In the genomic region with DNA sequence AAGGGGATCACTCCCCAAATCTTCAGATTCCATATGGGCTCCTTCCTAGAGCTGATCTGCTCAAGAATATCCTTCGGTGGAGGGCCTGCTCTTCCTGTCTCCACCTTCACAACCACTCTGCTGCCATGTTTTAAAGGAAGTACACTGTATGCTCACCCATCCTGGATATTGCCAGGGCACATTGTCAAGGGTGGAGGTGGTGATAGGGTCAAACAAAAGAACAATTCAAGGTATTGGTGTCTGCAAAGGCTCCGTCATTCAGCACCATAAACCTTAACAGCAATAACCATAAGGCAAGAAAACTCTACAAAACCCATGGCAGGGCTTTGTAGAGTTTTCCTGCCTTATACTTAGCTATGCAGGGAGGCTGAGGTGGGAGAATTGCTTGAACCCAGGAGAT, we compare ENCODE assay signal across 22 cellular contexts. TPM values are rescaled to one million over a fixed set of nuclear protein-coding genes. Genes with fewer than 3 reads are reported as not detected.
DNase-seq lines count a peak whose midpoint lies in the region; ATAC-seq and TF ChIP-seq lines count a peak whose summit lies in the region.
"Had no signal": no experiment of that assay in that cellular context is flagged by ENCODE, and none has a peak within 500 bp of the region (broad histone marks: within the 10 kb centered on the region; RNA-seq: fewer than 3 reads in every experiment).

No MANE protein-coding gene starts in this region.

- WGBS in trophoblast cell (ENCODE audit: extremely low coverage, insufficient coverage, insufficient read length): no CpG with 5 or more reads among the region's 2 CpGs

- H3K9me3 Mint-ChIP-seq in effector memory CD8-positive, alpha-beta T cell: no peaks in the 10 kb centered on the region
- H3K9me3 Mint-ChIP-seq: CD14-positive monocyte; CD4-positive, alpha-beta T cell; CD8-positive, alpha-beta memory T cell had no signal

- no peak overlapping the region for H2AFZ ChIP-seq in trophoblast cell (ENCODE audit: insufficient read depth, low read length, poor library complexity)

- H3K14ac ChIP-seq in trophoblast cell (ENCODE audit: low read length): no peak overlapping the region

- H3K4me1 Mint-ChIP-seq in effector memory CD8-positive, alpha-beta T cell (ENCODE audit: low read depth in 2 of 2): no peaks in the 10 kb centered on the region
- H3K4me1 Mint-ChIP-seq: B cell had no signal

- H4K8ac ChIP-seq in trophoblast cell (ENCODE audit: low read depth, low read length): no peak overlapping the region

- peak overlapping the region; percentile 4 to 25 for H3K27ac Mint-ChIP-seq in effector memory CD8-positive, alpha-beta T cell
- H3K27ac Mint-ChIP-seq: B cell; CD4-positive, alpha-beta T cell had no signal

- ATAC-seq in effector memory CD8-positive, alpha-beta T cell (replicated peaks): no peak
- ATAC-seq in mucosa of descending colon (peak; percentile 68), GM18517 (IDR thresholded peaks at IDR 0.05; ENCODE audit: unreplicated experiment) (no peak), HG03442 (IDR thresholded peaks at IDR 0.05; ENCODE audit: unreplicated experiment) (no peak)

- H4K91ac ChIP-seq in trophoblast cell (ENCODE audit: low read depth, low read length): no peak overlapping the region

- H3K79me2 ChIP-seq in trophoblast cell (ENCODE audit: control insufficient read depth, insufficient read depth, low read length, poor library complexity): no peaks in the 10 kb centered on the region

- DNase-seq in effector memory CD8-positive, alpha-beta T cell: no peak
- DNase-seq in mucosa of descending colon (peak in 1 of 3 donors; percentile 55), trophoblast cell (no peak), NCI-H82 treated with DMSO at 0.1 percent for 48 hours (lab: John Stamatoyannopoulos, UW; ENCODE audit: unreplicated experiment) (no peak), activated T-cell treated with anti-CD3 and anti-CD28 coated beads for 4 hours (no peak)
- DNase-seq: CD4-positive, alpha-beta T cell; CD8-positive, alpha-beta memory T cell; DMS 273 treated with DMSO at 0.1 percent for 48 hours; DMS79; EL; GDM1; GOT3; H7; HCEC 1CT had no signal

- H2BK120ac ChIP-seq in trophoblast cell (ENCODE audit: insufficient read depth, low read length, poor library complexity): peak overlapping the region; percentile 9

- no peak overlapping the region for H2BK5ac ChIP-seq in trophoblast cell (ENCODE audit: low read depth, low read length, poor library complexity)

- H3K4me3 ChIP-seq in mucosa of descending colon (no peak overlapping the region), trophoblast cell (ENCODE audit: low read depth, low read length) (no peak overlapping the region)
- H3K4me3 ChIP-seq: BLaER1 had no signal

- H3K4me2 ChIP-seq in trophoblast cell (ENCODE audit: low read length): no peak overlapping the region
- H3K4me2 ChIP-seq: BLaER1 had no signal

- H3K18ac ChIP-seq in trophoblast cell (ENCODE audit: low read length): no peak overlapping the region

- peaks cover 27% of the 10 kb centered on the region for H3K4me1 ChIP-seq in mucosa of descending colon (ENCODE audit: low read depth)
- peaks cover 0 to 4% of the 10 kb centered on the region in 2 experiments for H3K4me1 ChIP-seq in trophoblast cell (ENCODE audit: control insufficient read depth in 1 of 2, insufficient read depth in 2 of 2, low read length in 2 of 2)

- H3K9me3 ChIP-seq in mucosa of descending colon: no peaks in the 10 kb centered on the region
- H3K9me3 ChIP-seq in trophoblast cell (ENCODE audit: insufficient read depth, low read depth, low read length): peaks cover 3% of the 10 kb centered on the region
- H3K9me3 ChIP-seq: BLaER1 had no signal

- H3K36me3 ChIP-seq in mucosa of descending colon (ENCODE audit: low read depth) (no peaks in the 10 kb centered on the region), trophoblast cell (ENCODE audit: control insufficient read depth in 1 of 2, insufficient read depth in 2 of 2, low read length in 2 of 2) (peaks cover 1 to 6% of the 10 kb centered on the region in 2 experiments)

- no peaks in the 10 kb centered on the region for H3K79me1 ChIP-seq in trophoblast cell (ENCODE audit: low read length)

- H4K12ac ChIP-seq in trophoblast cell (ENCODE audit: low read depth, low read length): no peak overlapping the region

- H3K4ac ChIP-seq in trophoblast cell (ENCODE audit: low read depth, low read length): no peak overlapping the region

- H3K27me3 Mint-ChIP-seq in effector memory CD8-positive, alpha-beta T cell: no peaks in the 10 kb centered on the region
- H3K27me3 Mint-ChIP-seq: B cell; CD4-positive, alpha-beta T cell; CD8-positive, alpha-beta memory T cell had no signal

- intact Hi-C loops in mucosa of descending colon (cut with DNase I, micrococcal nuclease): no loop called here

- H2AK5ac ChIP-seq in trophoblast cell (ENCODE audit: low read length): no peak overlapping the region

- H3K36me3 Mint-ChIP-seq in effector memory CD8-positive, alpha-beta T cell (ENCODE audit: insufficient read depth): peaks cover 54% of the 10 kb centered on the region

- H3K27ac ChIP-seq in C4-2B: peak overlapping the region; percentile 61; the same call in 1 of the 2 replicates
- H3K27ac ChIP-seq in trophoblast cell (ENCODE audit: low read depth, low read length): no peak overlapping the region
- H3K27ac ChIP-seq: 22Rv1, BLaER1 had no signal

- H2BK12ac ChIP-seq in trophoblast cell (ENCODE audit: low read length): no peak overlapping the region

- no peak overlapping the region for H3K23ac ChIP-seq in trophoblast cell (ENCODE audit: low read length)

- H3K9ac ChIP-seq in trophoblast cell (ENCODE audit: low read length): no peak overlapping the region
- H3K9ac ChIP-seq: BLaER1 had no signal

- H3K27me3 ChIP-seq in trophoblast cell (ENCODE audit: insufficient read depth, low read length): no peaks in the 10 kb centered on the region
- H3K27me3 ChIP-seq: BLaER1 had no signal

- TF ChIP-seq CTCF in C4-2B (conservative IDR thresholded peaks at IDR 0.05) (no peak), mucosa of descending colon (IDR thresholded peaks at IDR 0.05) (no peak)

- H3K4me3 Mint-ChIP-seq in effector memory CD8-positive, alpha-beta T cell: no peak overlapping the region
- H3K4me3 Mint-ChIP-seq: B cell; CD14-positive monocyte; CD4-positive, alpha-beta T cell had no signal

RNA-seq across cellular contexts. Expression of a gene that starts 18.9 kb away (rescaled TPM):
- 100 to 1,000 TPM; 101 to 226 (median 163) TPM for total RNA-seq in mucosa of descending colon
- 5.9 and 6.0 TPM in 2 replicates for polyA plus RNA-seq in trophoblast cell (2013)

RNA-seq across cellular contexts. Expression of a gene that starts 19.7 kb away (rescaled TPM):
- under 1 TPM in 2 of 3 donors, not detected in 1; 0.13 to 0.43 TPM for total RNA-seq in mucosa of descending colon
- polyA plus RNA-seq in trophoblast cell (2013): 0.01 and 0.04 TPM in 2 replicates
- total RNA-seq: H7 had no signal
- polyA plus RNA-seq: AG04450; CD14-positive monocyte; CD8-positive, alpha-beta memory T cell had no signal
